In genomic region chr1:164561461-164561860, GRCh38 we compare ENCODE assay signal across 9 cellular contexts. TPM values are rescaled to one million over a fixed set of nuclear protein-coding genes. Genes with fewer than 3 reads are reported as not detected.
DNase-seq lines count a peak whose midpoint lies in the region; ATAC-seq and TF ChIP-seq lines count a peak whose summit lies in the region.
"Had no signal": no experiment of that assay in that cellular context is flagged by ENCODE, and none has a peak within 500 bp of the region (broad histone marks: within the 10 kb centered on the region; RNA-seq: fewer than 3 reads in every experiment).

No MANE protein-coding gene starts in this region.

- H3K27ac ChIP-seq in right atrium auricular region (peak overlapping the region; percentile 90 to 91), colonic mucosa (peak overlapping the region; percentile 85), aorta (ENCODE audit: low read depth in 1 of 2, low read length in 2 of 2) (peak overlapping the region in 1 of 2 donors; percentile 36)

- H3K27me3 Mint-ChIP-seq in activated naive CD8-positive, alpha-beta T cell treated with anti-CD3 and anti-CD28 coated beads for 36 hours: peaks cover 47% of the 10 kb centered on the region

- no peak overlapping the region for H3K27ac Mint-ChIP-seq in activated naive CD8-positive, alpha-beta T cell treated with anti-CD3 and anti-CD28 coated beads for 36 hours

- no peaks in the 10 kb centered on the region for H3K36me3 Mint-ChIP-seq in activated naive CD8-positive, alpha-beta T cell treated with anti-CD3 and anti-CD28 coated beads for 36 hours

- TF ChIP-seq CTCF in right atrium auricular region (IDR thresholded peaks at IDR 0.05) (no peak), colonic mucosa (IDR thresholded peaks at IDR 0.05) (no peak)

- intact Hi-C loops in Right ventricle myocardium superior (cut with DNase I): loop anchor here (5.0 to 10.0 kb wide), 2 partner anchors 53 to 226 kb away; no protein-coding TSS in a partner anchor
- intact Hi-C loops in colonic mucosa (cut with DNase I): no loop called here
- intact Hi-C loops in aorta (cut with DNase I): loop anchor here in 1 of 2 donors (5.0 kb wide), 1 partner anchor 226 kb away; no protein-coding TSS in a partner anchor

- no peaks in the 10 kb centered on the region for H3K9me3 Mint-ChIP-seq in activated naive CD8-positive, alpha-beta T cell treated with anti-CD3 and anti-CD28 coated beads for 36 hours

- H3K4me1 ChIP-seq in right atrium auricular region (peaks cover 0 to 18% of the 10 kb centered on the region in 2 donors), colonic mucosa (no peaks in the 10 kb centered on the region), mucosa of stomach (ENCODE audit: control insufficient read depth, insufficient read depth, low read length) (peaks cover 6% of the 10 kb centered on the region), aorta (ENCODE audit: control insufficient read depth in 1 of 2, insufficient read depth in 2 of 2, low read length in 2 of 2) (peaks cover 2% of the 10 kb centered on the region in 2 donors)

- H3K9me3 ChIP-seq in right atrium auricular region (no peaks in the 10 kb centered on the region), colonic mucosa (no peaks in the 10 kb centered on the region), mucosa of stomach (ENCODE audit: control insufficient read depth, low read length) (no peaks in the 10 kb centered on the region), aorta (ENCODE audit: control insufficient read depth, low read length) (no peaks in the 10 kb centered on the region)

- H3K4me3 ChIP-seq in right atrium auricular region (peak overlapping the region; percentile 50 to 77), colonic mucosa (peak overlapping the region; percentile 66), mucosa of stomach (ENCODE audit: low read length) (peak overlapping the region; percentile 51), aorta (ENCODE audit: low read length in 2 of 2) (peak overlapping the region; percentile 95 to 96)

- peaks cover 8% of the 10 kb centered on the region for H3K4me1 Mint-ChIP-seq in activated naive CD8-positive, alpha-beta T cell treated with anti-CD3 and anti-CD28 coated beads for 36 hours

- 2 to 5% methylated on average over 1 of the region's 1 CpG for WGBS in aorta, 2 donors

- no peaks in the 10 kb centered on the region for H3K36me3 ChIP-seq in right atrium auricular region
- no peaks in the 10 kb centered on the region for H3K36me3 ChIP-seq in colonic mucosa
- H3K36me3 ChIP-seq in mucosa of stomach (ENCODE audit: control insufficient read depth, insufficient read depth, low read length): no peaks in the 10 kb centered on the region
- no peaks in the 10 kb centered on the region for H3K36me3 ChIP-seq in aorta (ENCODE audit: control insufficient read depth in 1 of 2, insufficient read depth in 2 of 2, low read length in 1 of 2)

- DNase-seq in right atrium auricular region (ENCODE audit: low spot score) (no peak), Right ventricle myocardium superior (no peak), colonic mucosa (no peak), aorta (no peak)
- DNase-seq in activated naive CD8-positive, alpha-beta T cell treated with anti-CD3 and anti-CD28 coated beads for 36 hours: no peak
- no peak for DNase-seq in activated CD4-positive, alpha-beta T cell treated with anti-CD3 and anti-CD28 coated beads for 4 hours
- no peak for DNase-seq in NK-92 treated with Interleukin-12 subunit alpha and Interleukin-12 subunit beta, amount 100 ng/mL, for 24 hours (lab: John Stamatoyannopoulos, UW)
- DNase-seq: stimulated activated CD4-positive, alpha-beta T cell treated with anti-CD3 and anti-CD28 coated beads, Interleukin-4, amount 100 ng/mL, for 24 hours had no signal

- no peak for ATAC-seq in Right ventricle myocardium superior (ENCODE audit: poor library complexity)
- no peak for ATAC-seq in aorta (ENCODE audit: low FRiP score)

- H3K27me3 ChIP-seq in right atrium auricular region (no peaks in the 10 kb centered on the region), colonic mucosa (no peaks in the 10 kb centered on the region), mucosa of stomach (ENCODE audit: control insufficient read depth, insufficient read depth, low read length) (no peaks in the 10 kb centered on the region), aorta (ENCODE audit: control insufficient read depth in 1 of 2, insufficient read depth in 2 of 2, low read length in 1 of 2) (no peaks in the 10 kb centered on the region)

- peak overlapping the region; percentile 47 to 76 for H3K9ac ChIP-seq in colonic mucosa (ENCODE audit: low read depth in 2 of 2, low read length in 2 of 2)
- peak overlapping the region; percentile 74 for H3K9ac ChIP-seq in mucosa of stomach (ENCODE audit: low read length)

- H3K4me3 Mint-ChIP-seq in activated naive CD8-positive, alpha-beta T cell treated with anti-CD3 and anti-CD28 coated beads for 36 hours: no peak overlapping the region

RNA-seq across cellular contexts. Expression of gene PBX1, which starts 2.5 kb away (rescaled TPM):
- total RNA-seq in right atrium auricular region (10 to 100 TPM; 33.3 to 37.4 TPM), Right ventricle myocardium superior (69.1 TPM), colonic mucosa (10 to 100 TPM; 27.2 to 53.7 TPM), aorta (100 to 1,000 TPM in 1 of 2 donors, 10 to 100 TPM in 1; 61.8 to 125 TPM)
- 10 to 100 TPM; 14.0 to 18.2 TPM for polyA plus RNA-seq in aorta
- total RNA-seq in activated naive CD8-positive, alpha-beta T cell treated with anti-CD3 and anti-CD28 coated beads for 36 hours: under 1 TPM in 1 of 2 experiments, not detected in 1; 0.04 TPM

Comparison
In these comparisons a context has a peak if more than half of its experiments do, and no peak if none do; other contexts are left out.
1. RNA of gene PBX1, which starts 2.5 kb away (total RNA-seq): 61.8 to 125 TPM in aorta, 69.1 TPM in Right ventricle myocardium superior (single experiment), 27.2 to 53.7 TPM in colonic mucosa and 33.3 to 37.4 TPM in right atrium auricular region; 0.04 TPM in activated naive CD8-positive, alpha-beta T cell treated with anti-CD3 and anti-CD28 coated beads for 36 hours; every median in the first group is over 10 times any median in the second.
2. Peak in every context shown above with its lines, with median percentiles within 50 percentile points of each other: H3K4me3 ChIP-seq.